In the genomic region with DNA sequence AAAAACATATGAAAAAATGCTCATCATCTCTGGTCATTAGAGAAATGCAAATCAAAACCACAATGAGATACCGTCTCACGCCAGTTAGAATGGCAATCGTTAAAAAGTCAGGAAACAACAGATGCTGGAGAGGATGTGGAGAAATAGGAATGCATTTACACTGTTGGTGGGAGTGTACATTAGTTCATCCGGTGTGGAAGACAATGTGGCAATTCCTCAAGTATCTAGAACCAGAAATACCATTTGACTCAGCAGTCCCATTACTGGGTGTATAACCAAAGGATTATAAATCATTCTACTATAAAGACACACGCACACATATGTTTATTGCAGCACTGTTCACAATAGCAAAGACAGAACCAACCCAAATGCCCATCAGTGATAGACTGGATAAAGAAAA, we compare ENCODE assay signal across 1 cellular context. TPM values are rescaled to one million over a fixed set of nuclear protein-coding genes. Genes with fewer than 3 reads are reported as not detected.
"Had no signal": no experiment of that assay in that cellular context is flagged by ENCODE, and none has a peak within 500 bp of the region (broad histone marks: within the 10 kb centered on the region; RNA-seq: fewer than 3 reads in every experiment).

No MANE protein-coding gene starts in this region.

RNA-seq across cellular contexts. Expression of a gene that starts 32.5 kb away (rescaled TPM):
- total RNA-seq: thoracic aorta had no signal
